Comparison of ENCODE assay signal across 20 cellular contexts in genomic region chr6:133705731-133706130, GRCh38.
DNase-seq lines count a peak whose midpoint lies in the region; ATAC-seq and TF ChIP-seq lines count a peak whose summit lies in the region.
"Had no signal": no experiment of that assay in that cellular context is flagged by ENCODE, and none has a peak within 500 bp of the region (broad histone marks: within the 10 kb centered on the region; RNA-seq: fewer than 3 reads in every experiment).

No MANE protein-coding gene starts in this region.

- ATAC-seq in GM21825 (IDR thresholded peaks at IDR 0.05; ENCODE audit: unreplicated experiment) = no peak
- ATAC-seq: HepG2; naive thymus-derived CD4-positive, alpha-beta T cell; T-cell had no signal

- H3K9ac ChIP-seq in smooth muscle cell (ENCODE audit: low read depth) = no peak overlapping the region

- DNase-seq in EL = peak; percentile 78
- DNase-seq in NCI-H446 treated with DMSO at 0.1 percent for 48 hours (lab: John Stamatoyannopoulos, UW) = peak; percentile 15
- no peak for DNase-seq in epithelial cell of prostate (ENCODE audit: low read depth, low spot score)
- peak; percentile 18 for DNase-seq in osteoblast (ENCODE audit: insufficient read length, low spot score, missing footprints)
- DNase-seq in NCI-H2196 (lab: John Stamatoyannopoulos, UW; ENCODE audit: unreplicated experiment) = no peak
- DNase-seq in smooth muscle cell (lab: John Stamatoyannopoulos, UW; ENCODE audit: unreplicated experiment) = no peak
- DNase-seq in sigmoid colon = no peak
- DNase-seq: activated B cell treated with CpG ODN at 0.5 μM for 24 hours; anterior cingulate cortex; C1 segment of cervical spinal cord; DMS53; dorsolateral prefrontal cortex; esophagus squamous epithelium; naive thymus-derived CD4-positive, alpha-beta T cell; NCI-H2081; NCI-H69; psoas muscle; T-cell had no signal

- H3K27ac ChIP-seq in epithelial cell of prostate (peak overlapping the region; percentile 73), osteoblast (ENCODE audit: low read depth, low read length) (peak overlapping the region; percentile 79), smooth muscle cell (ENCODE audit: low read depth) (no peak overlapping the region), sigmoid colon (no peak overlapping the region)
- H3K27ac ChIP-seq: esophagus squamous epithelium, psoas muscle had no signal

- H3K4me3 ChIP-seq in osteoblast (ENCODE audit: insufficient read depth, low read length) = no peak overlapping the region
- no peak overlapping the region for H3K4me3 ChIP-seq in smooth muscle cell
- H3K4me3 ChIP-seq in sigmoid colon = no peak overlapping the region
- H3K4me3 ChIP-seq: dorsolateral prefrontal cortex, esophagus squamous epithelium, psoas muscle had no signal

- H3K27me3 ChIP-seq in osteoblast (ENCODE audit: insufficient read depth, low read length) (no peaks in the 10 kb centered on the region), smooth muscle cell (ENCODE audit: low read depth) (no peaks in the 10 kb centered on the region), sigmoid colon (no peaks in the 10 kb centered on the region)
- H3K27me3 ChIP-seq: dorsolateral prefrontal cortex, esophagus squamous epithelium had no signal

- TF ChIP-seq POLR2A in sigmoid colon (IDR thresholded peaks at IDR 0.05) = no peak

- TF ChIP-seq CTCF in osteoblast (IDR thresholded peaks at IDR 0.05; ENCODE audit: extremely low read depth, low read depth, low read length) (no peak), smooth muscle cell (IDR thresholded peaks at IDR 0.05; ENCODE audit: borderline replicate concordance, insufficient read depth, poor library complexity, severe bottlenecking) (no peak), sigmoid colon (IDR thresholded peaks at IDR 0.05) (no peak)

- H2AFZ ChIP-seq in osteoblast (ENCODE audit: low read length) = peak overlapping the region; percentile 4
- no peak overlapping the region for H2AFZ ChIP-seq in smooth muscle cell (ENCODE audit: low read depth)

- 84% methylated on average over 2 of the region's 2 CpGs for WGBS in smooth muscle cell (ENCODE audit: low lambda C conversion rate)
- 54 to 80% methylated on average over 2 of the region's 2 CpGs for WGBS in sigmoid colon, 2 donors

- peaks cover 2% of the 10 kb centered on the region for H3F3A ChIP-seq in smooth muscle cell (ENCODE audit: low read depth)

- intact Hi-C loops in sigmoid colon (cut with DNase I) = loop anchor here (5.0 kb wide), 1 partner anchor 42 kb away; no protein-coding TSS in a partner anchor

- H3K79me2 ChIP-seq in osteoblast (ENCODE audit: insufficient read depth, low read length) = no peaks in the 10 kb centered on the region
- H3K79me2 ChIP-seq in smooth muscle cell (ENCODE audit: low read depth) = no peaks in the 10 kb centered on the region

- H3K4me1 ChIP-seq in osteoblast (ENCODE audit: insufficient read depth, low read length) = peaks cover 38% of the 10 kb centered on the region
- no peaks in the 10 kb centered on the region for H3K4me1 ChIP-seq in smooth muscle cell (ENCODE audit: low read depth)
- no peaks in the 10 kb centered on the region for H3K4me1 ChIP-seq in sigmoid colon
- H3K4me1 ChIP-seq: esophagus squamous epithelium, psoas muscle had no signal

- TF ChIP-seq EP300 in sigmoid colon (IDR thresholded peaks at IDR 0.05) = no peak

- H4K20me1 ChIP-seq in osteoblast (ENCODE audit: insufficient read depth, low read length) = no peaks in the 10 kb centered on the region
- H4K20me1 ChIP-seq in smooth muscle cell (ENCODE audit: low read depth) = no peaks in the 10 kb centered on the region

- no peaks in the 10 kb centered on the region for H3K9me3 ChIP-seq in osteoblast (ENCODE audit: low read depth, low read length)
- H3K9me3 ChIP-seq in smooth muscle cell (replicated peaks; ENCODE audit: low read depth) = no peaks in the 10 kb centered on the region
- no peaks in the 10 kb centered on the region for H3K9me3 ChIP-seq in sigmoid colon
- H3K9me3 ChIP-seq: esophagus squamous epithelium, psoas muscle had no signal

- no peaks in the 10 kb centered on the region for H3K36me3 ChIP-seq in osteoblast (ENCODE audit: insufficient read depth, low read length)
- H3K36me3 ChIP-seq in smooth muscle cell (ENCODE audit: low read depth) = no peaks in the 10 kb centered on the region
- no peaks in the 10 kb centered on the region for H3K36me3 ChIP-seq in sigmoid colon
- H3K36me3 ChIP-seq: esophagus squamous epithelium had no signal

- H3K4me2 ChIP-seq in osteoblast (ENCODE audit: insufficient read depth, low read length) (peak overlapping the region; percentile 6), smooth muscle cell (no peak overlapping the region)

Comparison
In these comparisons a context has a peak if more than half of its experiments do, and no peak if none do; other contexts are left out.
1. DNase-seq: peak in EL (single experiment), NCI-H446 treated with DMSO at 0.1 percent for 48 hours (single experiment) and osteoblast (single experiment); none in epithelial cell of prostate (single experiment), NCI-H2196 (single experiment), smooth muscle cell (single experiment) and sigmoid colon (single experiment).
2. H3K27ac ChIP-seq: peak in epithelial cell of prostate (single experiment) and osteoblast (single experiment); none in smooth muscle cell (single experiment) and sigmoid colon (0 of 4).